In the genomic region with DNA sequence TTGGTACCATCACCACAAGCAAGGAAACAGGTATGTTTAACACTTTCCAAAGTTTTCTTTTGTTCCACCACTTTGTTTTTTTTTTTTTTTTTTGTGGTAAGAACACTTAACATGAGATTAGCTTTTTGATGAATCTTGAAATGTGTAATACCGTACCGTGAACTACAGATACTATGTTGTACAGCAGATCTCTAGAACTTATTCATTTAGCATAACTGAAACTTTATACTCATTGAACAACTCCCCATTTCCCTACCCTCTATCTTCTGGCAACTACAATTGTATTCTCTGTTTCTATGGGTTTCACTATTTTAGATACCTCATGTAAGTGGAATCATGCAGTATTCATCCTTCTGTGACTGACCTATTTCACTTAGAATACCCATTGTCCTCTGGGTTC, we compare ENCODE assay signal across 1 cellular context.
TF ChIP-seq lines count a peak whose summit lies in the region.

No MANE protein-coding gene starts in this region.

TF ChIP-seq in GM12878, 131 proteins besides CTCF, POLR2A, EP300 and RAD21 (continued from another document):
- TF ChIP-seq, protein P1, sequence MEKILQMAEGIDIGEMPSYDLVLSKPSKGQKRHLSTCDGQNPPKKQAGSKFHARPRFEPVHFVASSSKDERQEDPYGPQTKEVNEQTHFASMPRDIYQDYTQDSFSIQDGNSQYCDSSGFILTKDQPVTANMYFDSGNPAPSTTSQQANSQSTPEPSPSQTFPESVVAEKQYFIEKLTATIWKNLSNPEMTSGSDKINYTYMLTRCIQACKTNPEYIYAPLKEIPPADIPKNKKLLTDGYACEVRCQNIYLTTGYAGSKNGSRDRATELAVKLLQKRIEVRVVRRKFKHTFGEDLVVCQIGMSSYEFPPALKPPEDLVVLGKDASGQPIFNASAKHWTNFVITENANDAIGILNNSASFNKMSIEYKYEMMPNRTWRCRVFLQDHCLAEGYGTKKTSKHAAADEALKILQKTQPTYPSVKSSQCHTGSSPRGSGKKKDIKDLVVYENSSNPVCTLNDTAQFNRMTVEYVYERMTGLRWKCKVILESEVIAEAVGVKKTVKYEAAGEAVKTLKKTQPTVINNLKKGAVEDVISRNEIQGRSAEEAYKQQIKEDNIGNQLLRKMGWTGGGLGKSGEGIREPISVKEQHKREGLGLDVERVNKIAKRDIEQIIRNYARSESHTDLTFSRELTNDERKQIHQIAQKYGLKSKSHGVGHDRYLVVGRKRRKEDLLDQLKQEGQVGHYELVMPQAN (conservative IDR thresholded peaks at IDR 0.05) = no peak
- TF ChIP-seq SPI1 (IDR thresholded peaks at IDR 0.05; ENCODE audit: borderline replicate concordance, insufficient read depth, low read depth, low read length) (no peak), RUNX3 (IDR thresholded peaks at IDR 0.05; ENCODE audit: low read length) (no peak), CREB1 (IDR thresholded peaks at IDR 0.05; ENCODE audit: low read depth) (no peak), NFIC (IDR thresholded peaks at IDR 0.05; ENCODE audit: low read depth, low read length) (no peak)
- TF ChIP-seq, protein P2, sequence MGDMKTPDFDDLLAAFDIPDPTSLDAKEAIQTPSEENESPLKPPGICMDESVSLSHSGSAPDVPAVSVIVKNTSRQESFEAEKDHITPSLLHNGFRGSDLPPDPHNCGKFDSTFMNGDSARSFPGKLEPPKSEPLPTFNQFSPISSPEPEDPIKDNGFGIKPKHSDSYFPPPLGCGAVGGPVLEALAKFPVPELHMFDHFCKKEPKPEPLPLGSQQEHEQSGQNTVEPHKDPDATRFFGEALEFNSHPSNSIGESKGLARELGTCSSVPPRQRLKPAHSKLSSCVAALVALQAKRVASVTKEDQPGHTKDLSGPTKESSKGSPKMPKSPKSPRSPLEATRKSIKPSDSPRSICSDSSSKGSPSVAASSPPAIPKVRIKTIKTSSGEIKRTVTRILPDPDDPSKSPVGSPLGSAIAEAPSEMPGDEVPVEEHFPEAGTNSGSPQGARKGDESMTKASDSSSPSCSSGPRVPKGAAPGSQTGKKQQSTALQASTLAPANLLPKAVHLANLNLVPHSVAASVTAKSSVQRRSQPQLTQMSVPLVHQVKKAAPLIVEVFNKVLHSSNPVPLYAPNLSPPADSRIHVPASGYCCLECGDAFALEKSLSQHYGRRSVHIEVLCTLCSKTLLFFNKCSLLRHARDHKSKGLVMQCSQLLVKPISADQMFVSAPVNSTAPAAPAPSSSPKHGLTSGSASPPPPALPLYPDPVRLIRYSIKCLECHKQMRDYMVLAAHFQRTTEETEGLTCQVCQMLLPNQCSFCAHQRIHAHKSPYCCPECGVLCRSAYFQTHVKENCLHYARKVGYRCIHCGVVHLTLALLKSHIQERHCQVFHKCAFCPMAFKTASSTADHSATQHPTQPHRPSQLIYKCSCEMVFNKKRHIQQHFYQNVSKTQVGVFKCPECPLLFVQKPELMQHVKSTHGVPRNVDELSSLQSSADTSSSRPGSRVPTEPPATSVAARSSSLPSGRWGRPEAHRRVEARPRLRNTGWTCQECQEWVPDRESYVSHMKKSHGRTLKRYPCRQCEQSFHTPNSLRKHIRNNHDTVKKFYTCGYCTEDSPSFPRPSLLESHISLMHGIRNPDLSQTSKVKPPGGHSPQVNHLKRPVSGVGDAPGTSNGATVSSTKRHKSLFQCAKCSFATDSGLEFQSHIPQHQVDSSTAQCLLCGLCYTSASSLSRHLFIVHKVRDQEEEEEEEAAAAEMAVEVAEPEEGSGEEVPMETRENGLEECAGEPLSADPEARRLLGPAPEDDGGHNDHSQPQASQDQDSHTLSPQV (IDR thresholded peaks at IDR 0.05) = no peak
